Comparison of ENCODE assay signal across 21 cellular contexts in the genomic region with DNA sequence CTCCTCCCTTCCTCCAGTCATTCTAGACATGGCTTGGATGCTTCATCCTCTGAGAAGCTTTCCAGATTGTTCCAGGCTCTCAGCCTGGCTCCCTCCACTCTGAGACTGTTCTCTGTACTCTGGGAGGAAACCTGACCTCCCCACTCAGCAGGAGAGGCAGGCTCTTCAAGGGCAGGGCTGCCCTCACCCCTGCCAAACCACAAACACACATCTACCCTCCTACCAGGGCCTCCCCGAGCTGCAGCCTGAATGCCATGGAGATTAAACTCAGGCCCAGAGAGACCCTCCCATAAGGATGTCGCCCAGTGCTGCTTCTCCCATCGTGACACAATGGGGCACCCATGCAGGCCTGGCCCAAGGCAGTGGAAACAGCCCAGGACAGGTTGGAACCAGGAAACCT. TPM values are rescaled to one million over a fixed set of nuclear protein-coding genes. Genes with fewer than 3 reads are reported as not detected.
DNase-seq lines count a peak whose midpoint lies in the region; ATAC-seq, FAIRE-seq and TF ChIP-seq lines count a peak whose summit lies in the region.
"Had no signal": no experiment of that assay in that cellular context is flagged by ENCODE, and none has a peak within 500 bp of the region (broad histone marks: within the 10 kb centered on the region; RNA-seq: fewer than 3 reads in every experiment).

No MANE protein-coding gene starts in this region.

- H2AFZ ChIP-seq in smooth muscle cell (ENCODE audit: low read depth) = no peak overlapping the region

- no peaks in the 10 kb centered on the region for H3K27me3 Mint-ChIP-seq in activated naive CD8-positive, alpha-beta T cell treated with anti-CD3 and anti-CD28 coated beads, Interleukin-2, amount 10 ng/mL, durations not matched to agents 7 days and 5 days
- H3K27me3 Mint-ChIP-seq in activated naive CD8-positive, alpha-beta T cell treated with anti-CD3 and anti-CD28 coated beads for 36 hours = no peaks in the 10 kb centered on the region
- H3K27me3 Mint-ChIP-seq in activated T-helper 2 cell treated with anti-CD3 and anti-CD28 coated beads, Interferon-gamma antibody, Interleukin-2, Interleukin-4, amounts not matched to agents 10 μg/mL and 5 μg/mL and 100 μg/mL, durations not matched to agents 14 hours and 24 hours and 36 hours (ENCODE audit: low read depth) = no peaks in the 10 kb centered on the region
- H3K27me3 Mint-ChIP-seq: B cell; dendritic cell treated with granulocyte-macrophage colony-stimulating factor and Interleukin-4, amounts not matched to agents 40 ng/mL and 50 ng/mL, for 4 days; memory B cell; stimulated activated memory B cell treated with anti-CD40 and anti-IgM and Interleukin-4, amounts not matched to agents 10 μg/mL and 1 μg/mL and 100 μg/mL, for 72 hours had no signal

- peak; percentile 30 for ATAC-seq in activated naive CD8-positive, alpha-beta T cell treated with anti-CD3 and anti-CD28 coated beads, Interleukin-2, amount 10 ng/mL, durations not matched to agents 7 days and 5 days (ENCODE audit: low read depth)
- ATAC-seq: stimulated activated memory B cell treated with anti-CD40 and anti-IgM and Interleukin-4, amounts not matched to agents 10 μg/mL and 1 μg/mL and 100 μg/mL, for 72 hours had no signal

- H4K20me1 ChIP-seq in smooth muscle cell (ENCODE audit: low read depth) = peaks cover 6% of the 10 kb centered on the region

- H3K4me1 Mint-ChIP-seq in activated naive CD8-positive, alpha-beta T cell treated with anti-CD3 and anti-CD28 coated beads, Interleukin-2, amount 10 ng/mL, durations not matched to agents 7 days and 5 days = no peaks in the 10 kb centered on the region
- no peaks in the 10 kb centered on the region for H3K4me1 Mint-ChIP-seq in activated naive CD8-positive, alpha-beta T cell treated with anti-CD3 and anti-CD28 coated beads for 36 hours
- no peaks in the 10 kb centered on the region for H3K4me1 Mint-ChIP-seq in activated T-helper 2 cell treated with anti-CD3 and anti-CD28 coated beads, Interferon-gamma antibody, Interleukin-2, Interleukin-4, amounts not matched to agents 10 μg/mL and 5 μg/mL and 100 μg/mL, durations not matched to agents 14 hours and 24 hours and 36 hours (ENCODE audit: low read depth)

- no peak for FAIRE-seq in GM12891 (lab: Jason Lieb, UNC)
- FAIRE-seq: G401.6 had no signal

- H3K36me3 ChIP-seq in spleen (peaks cover 0 to 98% (median 52%) of the 10 kb centered on the region in 6 donors), smooth muscle cell (ENCODE audit: low read depth) (peaks cover 51% of the 10 kb centered on the region)

- no peak overlapping the region for H3K27ac Mint-ChIP-seq in activated naive CD8-positive, alpha-beta T cell treated with anti-CD3 and anti-CD28 coated beads, Interleukin-2, amount 10 ng/mL, durations not matched to agents 7 days and 5 days
- H3K27ac Mint-ChIP-seq in activated naive CD8-positive, alpha-beta T cell treated with anti-CD3 and anti-CD28 coated beads for 36 hours = no peak overlapping the region
- H3K27ac Mint-ChIP-seq in activated T-helper 2 cell treated with anti-CD3 and anti-CD28 coated beads, Interferon-gamma antibody, Interleukin-2, Interleukin-4, amounts not matched to agents 10 μg/mL and 5 μg/mL and 100 μg/mL, durations not matched to agents 14 hours and 24 hours and 36 hours = peak overlapping the region; percentile 4
- H3K27ac Mint-ChIP-seq: B cell; dendritic cell treated with granulocyte-macrophage colony-stimulating factor and Interleukin-4, amounts not matched to agents 40 ng/mL and 50 ng/mL, for 4 days; memory B cell; stimulated activated memory B cell treated with anti-CD40 and anti-IgM and Interleukin-4, amounts not matched to agents 10 μg/mL and 1 μg/mL and 100 μg/mL, for 72 hours had no signal

- H3K27ac ChIP-seq in spleen (no peak overlapping the region), smooth muscle cell (ENCODE audit: low read depth) (no peak overlapping the region)
- H3K27ac ChIP-seq: epithelial cell of prostate, thyroid gland had no signal

- WGBS in spleen, 5 donors = 69 to 74% (median 71%) methylated on average over 2 to 3 of the region's 3 CpGs; no CpG with 5 or more reads in 1 of the 5 donors
- WGBS in smooth muscle cell (ENCODE audit: low lambda C conversion rate) = 83% methylated on average over 3 of the region's 3 CpGs

- H3K4me2 ChIP-seq in smooth muscle cell = no peak overlapping the region

- H3K4me1 ChIP-seq in spleen = no peaks in the 10 kb centered on the region
- no peaks in the 10 kb centered on the region for H3K4me1 ChIP-seq in smooth muscle cell (ENCODE audit: low read depth)
- H3K4me1 ChIP-seq: thyroid gland had no signal

- H3K9me3 ChIP-seq in spleen (peaks cover 0 to 7% (median 4%) of the 10 kb centered on the region in 8 donors), smooth muscle cell (replicated peaks; ENCODE audit: low read depth) (no peaks in the 10 kb centered on the region)
- H3K9me3 ChIP-seq: thyroid gland had no signal

- H3F3A ChIP-seq in smooth muscle cell (ENCODE audit: low read depth) = no peaks in the 10 kb centered on the region

- no peak for DNase-seq in activated naive CD8-positive, alpha-beta T cell treated with anti-CD3 and anti-CD28 coated beads, Interleukin-2, amount 10 ng/mL, durations not matched to agents 7 days and 5 days
- DNase-seq in activated naive CD8-positive, alpha-beta T cell treated with anti-CD3 and anti-CD28 coated beads for 36 hours = no peak
- DNase-seq in activated T-helper 2 cell treated with anti-CD3 and anti-CD28 coated beads, Interferon-gamma antibody, Interleukin-2, Interleukin-4, amounts not matched to agents 10 μg/mL and 5 μg/mL and 100 μg/mL, durations not matched to agents 14 hours and 24 hours and 36 hours (ENCODE audit: low spot score) = no peak
- DNase-seq in fibroblast of peridontal ligament (ENCODE audit: extremely low read depth) (peak; percentile 65), spleen (peak; percentile 32), NCI-H2081 (lab: John Stamatoyannopoulos, UW) (no peak), smooth muscle cell (lab: John Stamatoyannopoulos, UW; ENCODE audit: unreplicated experiment) (no peak), GM12891 (ENCODE audit: insufficient read length, low spot score) (no peak)
- DNase-seq: 8988T; activated CD4-positive, alpha-beta T cell treated with anti-CD3 and anti-CD28 coated beads for 48 hours; activated naive CD4-positive, alpha-beta T cell; Calu3; NCI-H1436; NCI-H446 treated with DMSO at 0.1 percent for 48 hours; thyroid gland had no signal

- H3K36me3 Mint-ChIP-seq in activated naive CD8-positive, alpha-beta T cell treated with anti-CD3 and anti-CD28 coated beads, Interleukin-2, amount 10 ng/mL, durations not matched to agents 7 days and 5 days = peaks cover 20% of the 10 kb centered on the region
- H3K36me3 Mint-ChIP-seq in activated naive CD8-positive, alpha-beta T cell treated with anti-CD3 and anti-CD28 coated beads for 36 hours = peaks cover 27% of the 10 kb centered on the region
- peaks cover 20% of the 10 kb centered on the region for H3K36me3 Mint-ChIP-seq in activated T-helper 2 cell treated with anti-CD3 and anti-CD28 coated beads, Interferon-gamma antibody, Interleukin-2, Interleukin-4, amounts not matched to agents 10 μg/mL and 5 μg/mL and 100 μg/mL, durations not matched to agents 14 hours and 24 hours and 36 hours (ENCODE audit: low read depth)

- TF ChIP-seq CTCF in spleen (IDR thresholded peaks at IDR 0.05 in 8 of 11, conservative IDR thresholded peaks at IDR 0.05 in 3 of 11) = no peak
- no peak for TF ChIP-seq CTCF in smooth muscle cell (IDR thresholded peaks at IDR 0.05; ENCODE audit: borderline replicate concordance, insufficient read depth, poor library complexity, severe bottlenecking)

- no peaks in the 10 kb centered on the region for H3K27me3 ChIP-seq in spleen (replicated peaks in 1 of 7)
- no peaks in the 10 kb centered on the region for H3K27me3 ChIP-seq in smooth muscle cell (ENCODE audit: low read depth)
- H3K27me3 ChIP-seq: thyroid gland had no signal

- TF ChIP-seq POLR2A in spleen (IDR thresholded peaks at IDR 0.05) (no peak), GM12891 (IDR thresholded peaks at IDR 0.05; ENCODE audit: low read depth, low read length) (no peak)

- H3K4me3 Mint-ChIP-seq in activated naive CD8-positive, alpha-beta T cell treated with anti-CD3 and anti-CD28 coated beads, Interleukin-2, amount 10 ng/mL, durations not matched to agents 7 days and 5 days = no peak overlapping the region
- H3K4me3 Mint-ChIP-seq in activated naive CD8-positive, alpha-beta T cell treated with anti-CD3 and anti-CD28 coated beads for 36 hours = no peak overlapping the region
- no peak overlapping the region for H3K4me3 Mint-ChIP-seq in activated T-helper 2 cell treated with anti-CD3 and anti-CD28 coated beads, Interferon-gamma antibody, Interleukin-2, Interleukin-4, amounts not matched to agents 10 μg/mL and 5 μg/mL and 100 μg/mL, durations not matched to agents 14 hours and 24 hours and 36 hours (ENCODE audit: low read depth)
- H3K4me3 Mint-ChIP-seq: B cell; dendritic cell treated with granulocyte-macrophage colony-stimulating factor and Interleukin-4, amounts not matched to agents 40 ng/mL and 50 ng/mL, for 4 days; memory B cell; stimulated activated memory B cell treated with anti-CD40 and anti-IgM and Interleukin-4, amounts not matched to agents 10 μg/mL and 1 μg/mL and 100 μg/mL, for 72 hours had no signal

- H3K4me3 ChIP-seq in spleen (no peak overlapping the region), smooth muscle cell (no peak overlapping the region)
- H3K4me3 ChIP-seq: thyroid gland had no signal

- no peak overlapping the region for H3K9ac ChIP-seq in smooth muscle cell (ENCODE audit: low read depth)

- peaks cover 2% of the 10 kb centered on the region for H3K9me3 Mint-ChIP-seq in activated naive CD8-positive, alpha-beta T cell treated with anti-CD3 and anti-CD28 coated beads, Interleukin-2, amount 10 ng/mL, durations not matched to agents 7 days and 5 days
- H3K9me3 Mint-ChIP-seq in activated naive CD8-positive, alpha-beta T cell treated with anti-CD3 and anti-CD28 coated beads for 36 hours = no peaks in the 10 kb centered on the region
- H3K9me3 Mint-ChIP-seq in activated T-helper 2 cell treated with anti-CD3 and anti-CD28 coated beads, Interferon-gamma antibody, Interleukin-2, Interleukin-4, amounts not matched to agents 10 μg/mL and 5 μg/mL and 100 μg/mL, durations not matched to agents 14 hours and 24 hours and 36 hours = no peaks in the 10 kb centered on the region
- H3K9me3 Mint-ChIP-seq: dendritic cell treated with granulocyte-macrophage colony-stimulating factor and Interleukin-4, amounts not matched to agents 40 ng/mL and 50 ng/mL, for 4 days; stimulated activated memory B cell treated with anti-CD40 and anti-IgM and Interleukin-4, amounts not matched to agents 10 μg/mL and 1 μg/mL and 100 μg/mL, for 72 hours had no signal

- POLR2A ChIA-PET in activated naive CD8-positive, alpha-beta T cell treated with anti-CD3 and anti-CD28 coated beads, Interleukin-2, amount 10 ng/mL, durations not matched to agents 7 days and 5 days (lab: Charles Lee) = no interaction called here

- no peaks in the 10 kb centered on the region for H3K79me2 ChIP-seq in smooth muscle cell (ENCODE audit: low read depth)

- intact Hi-C loops in activated T-helper 2 cell treated with anti-CD3 and anti-CD28 coated beads, Interferon-gamma antibody, Interleukin-2, Interleukin-4, amounts not matched to agents 10 μg/mL and 5 μg/mL and 100 μg/mL, durations not matched to agents 14 hours and 24 hours and 36 hours (cut with micrococcal nuclease) = no loop called here
- intact Hi-C loops in spleen (cut with DNase I; ENCODE audit: low total_unique reads) = no loop called here

RNA-seq across cellular contexts. Expression of gene NUMBL, which starts 16.2 kb away (rescaled TPM):
- total RNA-seq in activated naive CD8-positive, alpha-beta T cell treated with anti-CD3 and anti-CD28 coated beads, Interleukin-2, amount 10 ng/mL, durations not matched to agents 7 days and 5 days = 10 to 100 TPM in 1 of 2 experiments, 1 to 10 TPM in 1; 9.9 to 11.7 TPM
- total RNA-seq in activated naive CD8-positive, alpha-beta T cell treated with anti-CD3 and anti-CD28 coated beads for 36 hours = 10 to 100 TPM; 13.4 to 14.9 TPM
- total RNA-seq in activated T-helper 2 cell treated with anti-CD3 and anti-CD28 coated beads, Interferon-gamma antibody, Interleukin-2, Interleukin-4, amounts not matched to agents 10 μg/mL and 5 μg/mL and 100 μg/mL, durations not matched to agents 14 hours and 24 hours and 36 hours = 18.0 and 27.0 TPM in 2 replicates
- total RNA-seq in spleen (10 to 100 TPM; 12.1 to 27.4 (median 14.8) TPM), smooth muscle cell (30.5 and 53.6 TPM in 2 replicates)
- polyA plus RNA-seq in spleen (10 to 100 TPM in 1 of 3 donors, 1 to 10 TPM in 2; 3.2 to 10.6 (median 3.5) TPM), smooth muscle cell (56.9 and 73.0 TPM in 2 replicates)
- polyA plus RNA-seq in GM12891 (2012; ENCODE audit: low read depth, missing spikeins) = 4.1 TPM

RNA-seq across cellular contexts. Expression of gene COQ8B, which starts 42.4 kb away (rescaled TPM):
- 10 to 100 TPM; 35.8 to 36.8 TPM for total RNA-seq in activated naive CD8-positive, alpha-beta T cell treated with anti-CD3 and anti-CD28 coated beads, Interleukin-2, amount 10 ng/mL, durations not matched to agents 7 days and 5 days
- total RNA-seq in activated naive CD8-positive, alpha-beta T cell treated with anti-CD3 and anti-CD28 coated beads for 36 hours = 10 to 100 TPM; 18.9 to 25.3 TPM
- total RNA-seq in activated T-helper 2 cell treated with anti-CD3 and anti-CD28 coated beads, Interferon-gamma antibody, Interleukin-2, Interleukin-4, amounts not matched to agents 10 μg/mL and 5 μg/mL and 100 μg/mL, durations not matched to agents 14 hours and 24 hours and 36 hours = 33.5 and 36.7 TPM in 2 replicates
- total RNA-seq in spleen (10 to 100 TPM; 23.0 to 40.2 (median 32.6) TPM), smooth muscle cell (17.7 and 26.0 TPM in 2 replicates)
- polyA plus RNA-seq in spleen (10 to 100 TPM; 18.4 to 33.8 (median 21.1) TPM), smooth muscle cell (20.7 and 21.2 TPM in 2 replicates)
- 23.6 TPM for polyA plus RNA-seq in GM12891 (2012; ENCODE audit: low read depth, missing spikeins)

RNA-seq across cellular contexts. Expression of gene ITPKC, which starts 42.6 kb away (rescaled TPM):
- total RNA-seq in activated naive CD8-positive, alpha-beta T cell treated with anti-CD3 and anti-CD28 coated beads, Interleukin-2, amount 10 ng/mL, durations not matched to agents 7 days and 5 days = 1 to 10 TPM; 7.1 TPM
- 1 to 10 TPM; 3.8 to 4.1 TPM for total RNA-seq in activated naive CD8-positive, alpha-beta T cell treated with anti-CD3 and anti-CD28 coated beads for 36 hours
- total RNA-seq in activated T-helper 2 cell treated with anti-CD3 and anti-CD28 coated beads, Interferon-gamma antibody, Interleukin-2, Interleukin-4, amounts not matched to agents 10 μg/mL and 5 μg/mL and 100 μg/mL, durations not matched to agents 14 hours and 24 hours and 36 hours = 7.4 and 8.4 TPM in 2 replicates
- total RNA-seq in spleen = 10 to 100 TPM; 11.1 to 39.2 (median 18.0) TPM
- 10 to 100 TPM in 1 of 3 donors, 1 to 10 TPM in 2; 6.8 to 14.3 (median 8.6) TPM for polyA plus RNA-seq in spleen
- total RNA-seq in smooth muscle cell = 22.0 and 24.1 TPM in 2 replicates
- 25.0 and 31.9 TPM in 2 replicates for polyA plus RNA-seq in smooth muscle cell
- polyA plus RNA-seq in GM12891 (2012; ENCODE audit: low read depth, missing spikeins) = 3.3 TPM

Comparison
In these comparisons a context has a peak if more than half of its experiments do, and no peak if none do; other contexts are left out.
1. DNase-seq: peak in fibroblast of peridontal ligament (single experiment) and spleen (single experiment); none in activated naive CD8-positive, alpha-beta T cell treated with anti-CD3 and anti-CD28 coated beads, Interleukin-2, amount 10 ng/mL, durations not matched to agents 7 days and 5 days (single experiment), activated naive CD8-positive, alpha-beta T cell treated with anti-CD3 and anti-CD28 coated beads for 36 hours (single experiment), activated T-helper 2 cell treated with anti-CD3 and anti-CD28 coated beads, Interferon-gamma antibody, Interleukin-2, Interleukin-4, amounts not matched to agents 10 μg/mL and 5 μg/mL and 100 μg/mL, durations not matched to agents 14 hours and 24 hours and 36 hours (single experiment), NCI-H2081 (0 of 2), smooth muscle cell (single experiment) and GM12891 (single experiment).